In the genomic region with DNA sequence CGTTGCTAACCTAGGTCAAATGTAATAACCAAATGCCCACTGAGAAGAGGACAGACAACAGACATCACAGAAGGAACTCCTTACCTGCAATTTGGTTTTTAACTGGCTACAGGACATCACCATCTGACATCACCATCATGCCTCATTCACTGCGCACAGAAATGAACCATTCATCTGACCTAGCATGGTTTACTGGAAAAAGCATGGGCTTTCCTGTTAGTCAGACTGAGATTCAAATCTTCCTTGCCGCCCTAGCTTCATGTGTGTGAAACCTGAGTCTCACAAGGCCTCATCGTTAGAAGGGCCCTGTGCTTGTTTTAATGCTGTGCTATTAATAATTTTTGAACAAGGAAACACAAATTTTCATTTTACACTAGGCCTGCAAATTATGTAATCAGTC, we compare ENCODE assay signal across 1 cellular context.
TF ChIP-seq lines count a peak whose summit lies in the region.

No MANE protein-coding gene starts in this region.

TF ChIP-seq in GM12878, 131 proteins besides CTCF, POLR2A, EP300 and RAD21:
- TF ChIP-seq JUNB (IDR thresholded peaks at IDR 0.05) (peak; percentile 59), NR2C2 (IDR thresholded peaks at IDR 0.05; ENCODE audit: borderline replicate concordance, control insufficient read depth, insufficient read length, low read depth) (no peak), GABPA (IDR thresholded peaks at IDR 0.05; ENCODE audit: low read depth) (no peak), CREM (IDR thresholded peaks at IDR 0.05; ENCODE audit: low read depth) (peak; percentile 50; the same call in 1 of the 2 replicates), SP1 (IDR thresholded peaks at IDR 0.05; ENCODE audit: low read depth, low read length) (no peak), ZBED1 (IDR thresholded peaks at IDR 0.05; ENCODE audit: borderline replicate concordance) (0 out of 2 replicates have a peak, but pooled peaks have one; percentile 39), NFIC (IDR thresholded peaks at IDR 0.05; ENCODE audit: low read depth, low read length) (peak; percentile 60; the same call in 1 of the 2 replicates), KLF5 (IDR thresholded peaks at IDR 0.05; ENCODE audit: partially characterized antibody) (no peak), SIN3A (IDR thresholded peaks at IDR 0.05; ENCODE audit: low read depth, low read length) (no peak), RUNX3 (IDR thresholded peaks at IDR 0.05; ENCODE audit: low read length) (peak; percentile 36; the same call in 1 of the 2 replicates), CREB1 (IDR thresholded peaks at IDR 0.05; ENCODE audit: low read depth) (peak; percentile 88), CHD1 (IDR thresholded peaks at IDR 0.05; ENCODE audit: low read depth, low read length) (no peak), EED (IDR thresholded peaks at IDR 0.05; ENCODE audit: low read depth) (peak; percentile 49; the same call in 1 of the 2 replicates), ZZZ3 (IDR thresholded peaks at IDR 0.05; ENCODE audit: control insufficient read depth, insufficient read length, low read depth) (no peak), FOXM1 (IDR thresholded peaks at IDR 0.05; ENCODE audit: low read depth, low read length) (0 out of 2 replicates have a peak, but pooled peaks have one; percentile 45), PML (IDR thresholded peaks at IDR 0.05; ENCODE audit: low read length) (no peak), MTA3 (IDR thresholded peaks at IDR 0.05; ENCODE audit: borderline replicate concordance, low read length) (0 out of 2 replicates have a peak, but pooled peaks have one; percentile 35), BRCA1 (IDR thresholded peaks at IDR 0.05; ENCODE audit: low read depth, low read length) (no peak)
- TF ChIP-seq, protein P1, sequence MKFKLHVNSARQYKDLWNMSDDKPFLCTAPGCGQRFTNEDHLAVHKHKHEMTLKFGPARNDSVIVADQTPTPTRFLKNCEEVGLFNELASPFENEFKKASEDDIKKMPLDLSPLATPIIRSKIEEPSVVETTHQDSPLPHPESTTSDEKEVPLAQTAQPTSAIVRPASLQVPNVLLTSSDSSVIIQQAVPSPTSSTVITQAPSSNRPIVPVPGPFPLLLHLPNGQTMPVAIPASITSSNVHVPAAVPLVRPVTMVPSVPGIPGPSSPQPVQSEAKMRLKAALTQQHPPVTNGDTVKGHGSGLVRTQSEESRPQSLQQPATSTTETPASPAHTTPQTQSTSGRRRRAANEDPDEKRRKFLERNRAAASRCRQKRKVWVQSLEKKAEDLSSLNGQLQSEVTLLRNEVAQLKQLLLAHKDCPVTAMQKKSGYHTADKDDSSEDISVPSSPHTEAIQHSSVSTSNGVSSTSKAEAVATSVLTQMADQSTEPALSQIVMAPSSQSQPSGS (IDR thresholded peaks at IDR 0.05; ENCODE audit: low read length), result 0 out of 2 replicates have a peak, but pooled peaks have one; percentile 7
- TF ChIP-seq, protein P2, sequence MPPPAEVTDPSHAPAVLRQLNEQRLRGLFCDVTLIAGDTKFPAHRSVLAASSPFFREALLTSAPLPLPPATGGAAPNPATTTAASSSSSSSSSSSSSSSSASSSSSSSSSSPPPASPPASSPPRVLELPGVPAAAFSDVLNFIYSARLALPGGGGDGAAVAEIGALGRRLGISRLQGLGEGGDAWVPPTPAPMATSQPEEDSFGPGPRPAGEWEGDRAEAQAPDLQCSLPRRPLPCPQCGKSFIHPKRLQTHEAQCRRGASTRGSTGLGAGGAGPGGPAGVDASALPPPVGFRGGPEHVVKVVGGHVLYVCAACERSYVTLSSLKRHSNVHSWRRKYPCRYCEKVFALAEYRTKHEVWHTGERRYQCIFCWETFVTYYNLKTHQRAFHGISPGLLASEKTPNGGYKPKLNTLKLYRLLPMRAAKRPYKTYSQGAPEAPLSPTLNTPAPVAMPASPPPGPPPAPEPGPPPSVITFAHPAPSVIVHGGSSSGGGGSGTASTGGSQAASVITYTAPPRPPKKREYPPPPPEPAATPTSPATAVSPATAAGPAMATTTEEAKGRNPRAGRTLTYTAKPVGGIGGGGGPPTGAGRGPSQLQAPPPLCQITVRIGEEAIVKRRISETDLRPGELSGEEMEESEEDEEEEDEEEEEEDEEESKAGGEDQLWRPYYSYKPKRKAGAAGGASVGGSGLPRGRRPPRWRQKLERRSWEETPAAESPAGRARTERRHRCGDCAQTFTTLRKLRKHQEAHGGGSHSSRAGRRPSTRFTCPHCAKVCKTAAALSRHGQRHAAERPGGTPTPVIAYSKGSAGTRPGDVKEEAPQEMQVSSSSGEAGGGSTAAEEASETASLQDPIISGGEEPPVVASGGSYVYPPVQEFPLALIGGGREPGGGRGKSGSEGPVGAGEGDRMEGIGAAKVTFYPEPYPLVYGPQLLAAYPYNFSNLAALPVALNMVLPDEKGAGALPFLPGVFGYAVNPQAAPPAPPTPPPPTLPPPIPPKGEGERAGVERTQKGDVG (CRISPR knock-in tag; IDR thresholded peaks at IDR 0.05), result no peak
